17 cellular contexts compared by ENCODE assay signal in the genomic region with DNA sequence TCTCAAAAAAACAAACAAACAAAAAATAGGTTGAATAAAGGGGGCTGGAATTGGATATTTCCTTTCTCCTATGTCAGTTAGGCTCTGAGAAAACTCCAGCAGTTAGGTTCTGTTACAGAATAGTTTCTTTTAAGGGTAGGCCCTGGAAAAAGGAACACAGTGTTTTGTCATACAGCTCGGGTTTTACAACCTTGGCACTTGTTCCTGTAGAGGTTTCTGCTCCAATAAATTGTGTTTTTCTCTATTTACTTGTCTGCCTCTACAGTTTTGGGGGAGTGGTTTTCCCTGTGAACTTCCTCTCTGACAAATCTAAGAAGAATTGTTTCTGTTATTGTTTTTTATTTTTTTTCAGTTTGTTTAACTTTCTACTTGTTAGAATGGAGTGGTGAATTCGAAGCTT.
DNase-seq lines count a peak whose midpoint lies in the region; TF ChIP-seq lines count a peak whose summit lies in the region.
"Had no signal": no experiment of that assay in that cellular context is flagged by ENCODE, and none has a peak within 500 bp of the region (broad histone marks: within the 10 kb centered on the region; RNA-seq: fewer than 3 reads in every experiment).

No MANE protein-coding gene starts in this region.

- H3K27me3 ChIP-seq in ectodermal cell (ENCODE audit: control insufficient read depth, insufficient read depth, low read length, poor library complexity, severe bottlenecking) = no peaks in the 10 kb centered on the region
- H3K27me3 ChIP-seq in uterus = no peaks in the 10 kb centered on the region
- H3K27me3 ChIP-seq in ovary = no peaks in the 10 kb centered on the region
- no peaks in the 10 kb centered on the region for H3K27me3 ChIP-seq in stomach
- H3K27me3 ChIP-seq: neutrophil had no signal

- DNase-seq in NCI-H345 (lab: John Stamatoyannopoulos, UW) = peak; percentile 52
- DNase-seq in NCI-H345 treated with DMSO at 0.1 percent for 48 hours (lab: John Stamatoyannopoulos, UW; ENCODE audit: unreplicated experiment) = no peak
- DNase-seq in nephron progenitor cell = no peak
- peak; percentile 21 to 76 for DNase-seq in uterus
- no peak for DNase-seq in ovary
- no peak for DNase-seq in stomach
- no peak for DNase-seq in GM10248 (ENCODE audit: extremely low spot score)
- DNase-seq: activated CD4-positive, CD25-positive, alpha-beta regulatory T cell; activated CD8-positive, alpha-beta memory T cell treated with anti-CD3 and anti-CD28 coated beads, Interleukin-2, amount 10 ng/mL, durations not matched to agents 7 days and 5 days; activated gamma-delta T cell; CD8-positive, alpha-beta memory T cell; effector CD8-positive, alpha-beta T cell; KBM-7; NCI-H1436; NCI-H524 treated with DMSO at 0.1 percent for 48 hours had no signal

- TF ChIP-seq EP300 in ovary (IDR thresholded peaks at IDR 0.05) (no peak), stomach (IDR thresholded peaks at IDR 0.05) (no peak)

- H3K36me3 ChIP-seq in ectodermal cell (ENCODE audit: control insufficient read depth, insufficient read depth, low read length) = no peaks in the 10 kb centered on the region
- no peaks in the 10 kb centered on the region for H3K36me3 ChIP-seq in uterus
- no peaks in the 10 kb centered on the region for H3K36me3 ChIP-seq in ovary
- no peaks in the 10 kb centered on the region for H3K36me3 ChIP-seq in stomach
- H3K36me3 ChIP-seq: neutrophil had no signal

- 88 to 92% methylated on average over 2 of the region's 2 CpGs for WGBS in ectodermal cell, 2 experiments
- WGBS in ovary, 3 donors = 6 to 8% (median 6%) methylated on average over 2 of the region's 2 CpGs
- 26 to 42% (median 37%) methylated on average over 2 of the region's 2 CpGs for WGBS in stomach, 5 donors

- no peak overlapping the region for H3K4me3 Mint-ChIP-seq in nephron progenitor cell
- H3K4me3 Mint-ChIP-seq: activated CD8-positive, alpha-beta memory T cell treated with anti-CD3 and anti-CD28 coated beads, Interleukin-2, amount 10 ng/mL, durations not matched to agents 7 days and 5 days; CD8-positive, alpha-beta memory T cell had no signal

- H3K27me3 Mint-ChIP-seq in nephron progenitor cell (ENCODE audit: low read depth, poor library complexity) = peaks cover 3% of the 10 kb centered on the region
- H3K27me3 Mint-ChIP-seq: activated CD8-positive, alpha-beta memory T cell treated with anti-CD3 and anti-CD28 coated beads, Interleukin-2, amount 10 ng/mL, durations not matched to agents 7 days and 5 days; CD8-positive, alpha-beta memory T cell had no signal

- TF ChIP-seq CTCF in nephron progenitor cell (IDR thresholded peaks at IDR 0.05) (no peak), uterus (IDR thresholded peaks at IDR 0.05) (no peak), ovary (IDR thresholded peaks at IDR 0.05) (no peak), stomach (IDR thresholded peaks at IDR 0.05) (no peak), GM10248 (IDR thresholded peaks at IDR 0.05; ENCODE audit: control extremely low read depth, extremely low read depth, low read depth, missing control alignments) (no peak)

- peaks cover 26% of the 10 kb centered on the region for H3K4me1 Mint-ChIP-seq in nephron progenitor cell
- H3K4me1 Mint-ChIP-seq: activated CD8-positive, alpha-beta memory T cell treated with anti-CD3 and anti-CD28 coated beads, Interleukin-2, amount 10 ng/mL, durations not matched to agents 7 days and 5 days; CD8-positive, alpha-beta memory T cell had no signal

- peak overlapping the region; percentile 1 for H3K27ac ChIP-seq in ectodermal cell (ENCODE audit: insufficient read depth, low read depth, low read length, poor library complexity, severe bottlenecking)
- H3K27ac ChIP-seq in uterus = peak overlapping the region; percentile 90 to 99
- no peak overlapping the region for H3K27ac ChIP-seq in ovary
- H3K27ac ChIP-seq in stomach = no peak overlapping the region
- H3K27ac ChIP-seq: neutrophil had no signal

- H3K9me3 ChIP-seq in ectodermal cell (ENCODE audit: control insufficient read depth, low read length) (no peaks in the 10 kb centered on the region), uterus (no peaks in the 10 kb centered on the region), ovary (no peaks in the 10 kb centered on the region), stomach (no peaks in the 10 kb centered on the region)
- H3K9me3 ChIP-seq: neutrophil had no signal

- H3K36me3 Mint-ChIP-seq in nephron progenitor cell (ENCODE audit: low read depth) = peaks cover 38% of the 10 kb centered on the region
- H3K36me3 Mint-ChIP-seq: activated CD8-positive, alpha-beta memory T cell treated with anti-CD3 and anti-CD28 coated beads, Interleukin-2, amount 10 ng/mL, durations not matched to agents 7 days and 5 days; CD8-positive, alpha-beta memory T cell had no signal

- CTCF ChIA-PET in GM10248 (lab: Yijun Ruan, JAX) = no interaction called here

- TF ChIP-seq POLR2A in uterus (IDR thresholded peaks at IDR 0.05) (no peak), ovary (IDR thresholded peaks at IDR 0.05) (no peak), stomach (IDR thresholded peaks at IDR 0.05) (no peak)

- H3K4me1 ChIP-seq in ectodermal cell (ENCODE audit: control insufficient read depth, insufficient read depth, low read length) (no peaks in the 10 kb centered on the region), uterus (peaks cover 0 to 12% of the 10 kb centered on the region in 2 donors), ovary (ENCODE audit: insufficient read depth) (peaks cover 3% of the 10 kb centered on the region), stomach (no peaks in the 10 kb centered on the region)

- H3K27ac Mint-ChIP-seq in nephron progenitor cell = peak overlapping the region; percentile 99
- H3K27ac Mint-ChIP-seq: activated CD8-positive, alpha-beta memory T cell treated with anti-CD3 and anti-CD28 coated beads, Interleukin-2, amount 10 ng/mL, durations not matched to agents 7 days and 5 days; CD8-positive, alpha-beta memory T cell had no signal

- peaks cover 37% of the 10 kb centered on the region for H3K9me3 Mint-ChIP-seq in nephron progenitor cell

- POLR2A ChIA-PET in GM10248 (lab: Yijun Ruan, JAX) = no interaction called here

- H3K4me3 ChIP-seq in ectodermal cell (ENCODE audit: insufficient read depth, low read depth, low read length) (no peak overlapping the region), uterus (no peak overlapping the region), ovary (no peak overlapping the region), stomach (no peak overlapping the region)

- intact Hi-C loops in uterus (cut with DNase I; ENCODE audit: low total_unique reads) (no loop called here), ovary (cut with DNase I) (no loop called here), stomach (cut with DNase I; ENCODE audit: low total_unique reads) (no loop called here)

Comparison
In these comparisons a context has a peak if more than half of its experiments do, and no peak if none do; other contexts are left out.
1. DNase-seq: peak in NCI-H345 (single experiment) and uterus (2 of 2); none in NCI-H345 treated with DMSO at 0.1 percent for 48 hours (single experiment), nephron progenitor cell (single experiment), ovary (0 of 5), stomach (single experiment) and GM10248 (single experiment).
2. H3K27ac ChIP-seq: peak in ectodermal cell (single experiment) and uterus (2 of 2); none in ovary (0 of 2) and stomach (0 of 5).